Comparison of ENCODE assay signal across 8 cellular contexts in the genomic region with DNA sequence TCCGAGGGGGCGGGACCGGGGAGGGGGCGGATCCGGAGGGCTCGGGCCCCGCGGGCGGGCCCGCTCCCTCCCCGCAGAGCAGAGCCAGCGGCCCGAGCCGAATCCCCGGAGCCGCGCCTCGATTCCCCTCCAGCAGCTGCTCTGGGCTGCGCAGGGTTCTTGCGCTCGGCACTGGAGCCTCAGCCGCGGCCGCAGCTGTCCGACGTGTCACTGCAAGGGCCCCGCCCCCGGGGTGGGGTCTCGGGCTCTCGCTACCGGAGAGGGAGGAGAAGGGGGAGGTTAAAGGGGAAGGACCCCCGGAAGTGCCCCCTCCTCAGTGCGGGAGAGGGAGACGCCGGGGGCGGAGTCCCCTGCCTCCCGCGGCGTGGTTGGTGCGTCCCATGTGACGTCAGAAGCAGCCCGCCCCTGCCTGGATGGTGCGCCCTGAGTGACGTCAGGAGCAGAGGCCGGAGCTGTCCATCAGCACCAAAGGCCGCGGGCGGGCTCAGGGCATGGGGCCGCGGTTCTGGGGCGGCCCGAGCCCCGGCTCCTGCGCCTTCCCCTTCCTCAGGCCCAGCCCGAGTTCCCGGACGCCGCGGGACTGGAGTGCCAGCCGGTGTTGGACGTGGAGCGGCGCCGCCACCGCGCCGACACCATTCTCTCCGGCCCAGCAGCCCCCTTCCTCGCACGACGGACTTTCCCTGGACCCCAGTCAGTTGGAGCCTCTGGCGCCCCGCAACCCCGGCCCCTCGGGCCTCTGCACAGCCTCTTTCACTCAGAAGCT. TPM values are rescaled to one million over a fixed set of nuclear protein-coding genes. Genes with fewer than 3 reads are reported as not detected.
DNase-seq lines count a peak whose midpoint lies in the region; ATAC-seq and TF ChIP-seq lines count a peak whose summit lies in the region.

Gene CHPF, minus strand, starts transcription at position 214 of the 763 bp plus-strand sequence. CDS start 271 bp downstream, outside the sequence.
Gene TMEM198, plus strand, starts transcription at position 433 of the 763 bp plus-strand sequence. CDS start 700 bp downstream, outside the sequence.

- peaks cover 40% of the 10 kb centered on the region for H3K27me3 ChIP-seq in KMS-11 (ENCODE audit: insufficient read depth, low read depth)
- H3K27me3 ChIP-seq in Peyer's patch, result no peaks in the 10 kb centered on the region
- peaks cover 0 to 4% (median 0%) of the 10 kb centered on the region in 4 donors for H3K27me3 ChIP-seq in esophagus muscularis mucosa
- no peaks in the 10 kb centered on the region for H3K27me3 ChIP-seq in muscle layer of duodenum (ENCODE audit: low read depth, low read length)

- no peaks in the 10 kb centered on the region for H4K20me1 ChIP-seq in KMS-11 (ENCODE audit: insufficient read depth)

- H3K4me1 ChIP-seq in KMS-11 (ENCODE audit: low read depth, poor library complexity, severe bottlenecking) (peaks cover 4% of the 10 kb centered on the region), Peyer's patch (peaks cover 0 to 23% (median 14%) of the 10 kb centered on the region in 4 donors), esophagus muscularis mucosa (peaks cover 26 to 46% (median 42%) of the 10 kb centered on the region in 4 donors), muscle layer of duodenum (ENCODE audit: control insufficient read depth in 1 of 2, insufficient read depth in 2 of 2, low read length in 2 of 2) (peaks cover 0 to 25% of the 10 kb centered on the region in 2 donors)

- TF ChIP-seq EP300 in esophagus muscularis mucosa (IDR thresholded peaks at IDR 0.05), result no peak

- WGBS in esophagus muscularis mucosa, result 4% methylated on average over 18 of the region's 75 CpGs

- TF ChIP-seq POLR2A in Peyer's patch (IDR thresholded peaks at IDR 0.05), result peak; percentile 29 to 72
- TF ChIP-seq POLR2A in esophagus muscularis mucosa (IDR thresholded peaks at IDR 0.05; ENCODE audit: low read depth), result no peak

- H3K27ac ChIP-seq in KMS-11 (peak within 1 kb of the TSS; percentile 49), Peyer's patch (peak within 1 kb of the TSS; percentile 78 to 95 (median 89)), esophagus muscularis mucosa (replicated peaks in 1 of 4) (peak within 1 kb of the TSS; percentile 93 to 95 (median 94)), muscle layer of duodenum (ENCODE audit: low read length) (peak within 1 kb of the TSS; percentile 74)

- intact Hi-C loops in esophagus muscularis mucosa (cut with DNase I), result loop anchor here (2.0 to 5.0 kb wide), 3 partner anchors 54 to 144 kb away; partner anchors contain the start of gene STK11IP

- peak; percentile 75 for ATAC-seq in GM21786 (IDR thresholded peaks at IDR 0.05; ENCODE audit: unreplicated experiment)

- H2AFZ ChIP-seq in KMS-11 (ENCODE audit: low read depth), result peak within 1 kb of the TSS; percentile 85

- no peak within 1 kb of the TSS for H3K4me3 ChIP-seq in KMS-11 (IDR thresholded peaks at IDR 0.05; ENCODE audit: insufficient read depth, low read depth, low read length)
- peak within 1 kb of the TSS; percentile 54 to 80 (median 80) for H3K4me3 ChIP-seq in Peyer's patch
- peak within 1 kb of the TSS; percentile 67 to 83 (median 77) for H3K4me3 ChIP-seq in esophagus muscularis mucosa
- peak within 1 kb of the TSS; percentile 60 to 78 for H3K4me3 ChIP-seq in muscle layer of duodenum (ENCODE audit: low read depth in 1 of 2, low read length in 2 of 2)

- peak within 1 kb of the TSS; percentile 90 for H3K4me2 ChIP-seq in KMS-11

- H3K9me3 ChIP-seq in Peyer's patch, result no peaks in the 10 kb centered on the region
- no peaks in the 10 kb centered on the region for H3K9me3 ChIP-seq in esophagus muscularis mucosa
- H3K9me3 ChIP-seq in muscle layer of duodenum (ENCODE audit: control insufficient read depth in 1 of 2, low read length in 2 of 2), result no peaks in the 10 kb centered on the region

- H3K79me2 ChIP-seq in KMS-11 (ENCODE audit: insufficient read depth, low read depth), result no peaks in the 10 kb centered on the region

- H3K36me3 ChIP-seq in KMS-11 (ENCODE audit: insufficient read depth) (no peaks in the 10 kb centered on the region), Peyer's patch (peaks cover 0 to 27% (median 0%) of the 10 kb centered on the region in 3 donors), esophagus muscularis mucosa (peaks cover 13 to 38% (median 31%) of the 10 kb centered on the region in 4 donors), muscle layer of duodenum (ENCODE audit: control insufficient read depth in 1 of 2, insufficient read depth in 2 of 2, low read length in 2 of 2) (peaks cover 9 to 10% of the 10 kb centered on the region in 2 donors)

- DNase-seq in DMS79 (lab: John Stamatoyannopoulos, UW) (peak; percentile 97), Peyer's patch (peak; percentile 92 to 98 (median 98)), activated T-helper 1 cell treated with Interleukin-2 at 50 U/mL for 16 hours (ENCODE audit: low read depth) (peak; percentile 86), esophagus muscularis mucosa (ENCODE audit: extremely low spot score) (peak; percentile 99)
- peak; percentile 87 for DNase-seq in stimulated activated CD8-positive, alpha-beta memory T cell treated with anti-CD3 and anti-CD28 coated beads, Interleukin-7, amount 100 ng/mL, for 24 hours (ENCODE audit: low read depth)

- H3K9ac ChIP-seq in KMS-11, result peak within 1 kb of the TSS; percentile 63

- TF ChIP-seq CTCF in KMS-11 (conservative IDR thresholded peaks at IDR 0.05; ENCODE audit: low read depth, low read length) (no peak), Peyer's patch (IDR thresholded peaks at IDR 0.05) (no peak), esophagus muscularis mucosa (IDR thresholded peaks at IDR 0.05) (no peak)

RNA-seq across cellular contexts. Expression of gene CHPF, which starts in this region (rescaled TPM):
- 100 to 1,000 TPM in 1 of 4 donors, 10 to 100 TPM in 3; 19.0 to 122 (median 90.5) TPM for total RNA-seq in Peyer's patch
- total RNA-seq in esophagus muscularis mucosa, result 10 to 100 TPM; 44.4 to 67.8 (median 58.4) TPM

RNA-seq across cellular contexts. Expression of gene TMEM198, which starts in this region (rescaled TPM):
- total RNA-seq in Peyer's patch (10 to 100 TPM in 3 of 4 donors, 1 to 10 TPM in 1; 6.6 to 25.5 (median 13.9) TPM), esophagus muscularis mucosa (1 to 10 TPM; 3.7 to 4.7 (median 4.2) TPM)
